15 cellular contexts compared by ENCODE assay signal in the genomic region with DNA sequence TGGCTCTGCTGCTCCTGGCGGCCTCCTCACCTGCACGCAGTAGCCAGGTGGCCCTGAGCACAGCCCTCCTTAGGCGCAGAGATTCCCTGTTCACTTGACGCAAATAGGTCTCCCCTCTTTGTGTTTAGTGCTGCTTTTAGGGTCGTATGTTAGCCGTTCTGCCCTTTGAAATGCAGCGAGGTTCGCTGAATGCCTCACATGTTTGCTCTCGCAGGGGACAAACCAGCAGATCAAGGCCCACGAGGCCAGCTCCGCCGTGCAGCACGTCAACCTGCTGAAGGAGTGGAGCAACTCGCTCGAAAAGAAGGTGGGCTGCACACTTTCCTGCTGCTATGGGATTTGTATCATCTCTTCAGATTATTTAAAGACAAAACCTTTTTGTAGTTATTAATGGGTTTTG. TPM values are rescaled to one million over a fixed set of nuclear protein-coding genes. Genes with fewer than 3 reads are reported as not detected.
A peak's percentile ranks its signal among the peaks of the same experiment; 100 is the strongest.
DNase-seq lines count a peak whose midpoint lies in the region; ATAC-seq, FAIRE-seq and TF ChIP-seq lines count a peak whose summit lies in the region.
"Had no signal": no experiment of that assay in that cellular context is flagged by ENCODE, and none has a peak within 500 bp of the region (broad histone marks: within the 10 kb centered on the region; RNA-seq: fewer than 3 reads in every experiment).

No MANE protein-coding gene starts in this region.

- peaks cover 6% of the 10 kb centered on the region for H4K20me1 ChIP-seq in osteoblast (ENCODE audit: insufficient read depth, low read length)

- H3K23ac ChIP-seq in mesenchymal stem cell (ENCODE audit: low read length in 2 of 2) = no peak overlapping the region

- no peak overlapping the region for H3K27ac ChIP-seq in heart left ventricle
- H3K27ac ChIP-seq in VCaP = peak overlapping the region; percentile 34
- H3K27ac ChIP-seq in osteoblast (ENCODE audit: low read depth, low read length) = no peak overlapping the region
- no peak overlapping the region for H3K27ac ChIP-seq in mesenchymal stem cell (ENCODE audit: low read length, poor library complexity, severe bottlenecking)
- H3K27ac ChIP-seq: BLaER1 treated with 17β-estradiol and CSF1 and Interleukin-3, amounts not matched to agents 10 nM and 100 nM had no signal

- ATAC-seq in Right ventricle myocardium inferior = no peak
- ATAC-seq in heart left ventricle = no peak
- ATAC-seq: CD8-positive, alpha-beta T cell had no signal

- H3K9ac ChIP-seq in mesenchymal stem cell (ENCODE audit: low read length) = no peak overlapping the region
- H3K9ac ChIP-seq: BLaER1 treated with 17β-estradiol and CSF1 and Interleukin-3, amounts not matched to agents 10 nM and 100 nM had no signal

- no peak overlapping the region for H2BK15ac ChIP-seq in mesenchymal stem cell (ENCODE audit: low read depth, poor library complexity, severe bottlenecking)

- H3K18ac ChIP-seq in mesenchymal stem cell (ENCODE audit: low read depth in 1 of 2, low read length in 2 of 2) = no peak overlapping the region

- intact Hi-C loops in Right ventricle myocardium inferior (cut with DNase I) (no loop called here), heart left ventricle (cut with DNase I) (no loop called here)

- H3K36me3 ChIP-seq in heart left ventricle = peaks cover 0 to 94% (median 30%) of the 10 kb centered on the region in 9 donors
- H3K36me3 ChIP-seq in osteoblast (ENCODE audit: insufficient read depth, low read length) = peaks cover 23% of the 10 kb centered on the region
- peaks cover 38 to 51% of the 10 kb centered on the region in 2 experiments for H3K36me3 ChIP-seq in mesenchymal stem cell (ENCODE audit: control insufficient read depth in 1 of 2, insufficient read depth in 2 of 2, low read depth in 1 of 2, low read length in 2 of 2)

- WGBS in heart left ventricle, 4 donors = 85 to 92% (median 90%) methylated on average over 15 of the region's 15 CpGs
- WGBS in mesenchymal stem cell = 82% methylated on average over 13 of the region's 15 CpGs

- no peak overlapping the region for H4K91ac ChIP-seq in mesenchymal stem cell (ENCODE audit: low read length)

- H3K79me1 ChIP-seq in mesenchymal stem cell (replicated peaks; ENCODE audit: low read length, poor library complexity, severe bottlenecking) = peaks cover 1% of the 10 kb centered on the region

- DNase-seq in Right ventricle myocardium inferior (ENCODE audit: missing footprints) = peak; percentile 52
- DNase-seq in heart left ventricle = no peak
- DNase-seq in islet precursor cell = peak; percentile 46
- DNase-seq in osteoblast (ENCODE audit: insufficient read length, low spot score, missing footprints) = peak; percentile 22
- no peak for DNase-seq in mesenchymal stem cell
- DNase-seq in frontal cortex (ENCODE audit: low spot score in 2 of 2) = no peak
- DNase-seq in activated naive CD4-positive, alpha-beta T cell treated with anti-CD3 and anti-CD28 coated beads, Interleukin-2, amount 50 U/mL, for 16 hours = no peak
- DNase-seq: Calu3; CD8-positive, alpha-beta T cell; DMS79 treated with DMSO at 0.1 percent for 48 hours; GF-D8 had no signal

- no peaks in the 10 kb centered on the region for H3K9me3 ChIP-seq in heart left ventricle
- no peaks in the 10 kb centered on the region for H3K9me3 ChIP-seq in osteoblast (ENCODE audit: low read depth, low read length)
- H3K9me3 ChIP-seq in mesenchymal stem cell (ENCODE audit: control insufficient read depth, low read length) = no peaks in the 10 kb centered on the region
- H3K9me3 ChIP-seq: BLaER1 treated with 17β-estradiol and CSF1 and Interleukin-3, amounts not matched to agents 10 nM and 100 nM; HAP-1 had no signal

- no peak for FAIRE-seq in frontal cortex (lab: Jason Lieb, UNC)

- H4K8ac ChIP-seq in mesenchymal stem cell (ENCODE audit: low read length) = no peak overlapping the region

- no peak overlapping the region for H3K4ac ChIP-seq in mesenchymal stem cell (ENCODE audit: low read depth in 1 of 2, low read length in 2 of 2)

- H2AFZ ChIP-seq in osteoblast (ENCODE audit: low read length) (no peak overlapping the region), mesenchymal stem cell (ENCODE audit: low read depth, low read length) (no peak overlapping the region)

- no peak overlapping the region for H3K14ac ChIP-seq in mesenchymal stem cell (ENCODE audit: low read length in 2 of 2)

- no peak for TF ChIP-seq POLR2A in heart left ventricle (IDR thresholded peaks at IDR 0.05)

- TF ChIP-seq CTCF in heart left ventricle (IDR thresholded peaks at IDR 0.05) (no peak), VCaP (conservative IDR thresholded peaks at IDR 0.05) (no peak), osteoblast (IDR thresholded peaks at IDR 0.05; ENCODE audit: extremely low read depth, low read depth, low read length) (no peak)

- no peak overlapping the region for H2BK120ac ChIP-seq in mesenchymal stem cell (ENCODE audit: low read depth, low read length)

- no peak overlapping the region for H2BK5ac ChIP-seq in mesenchymal stem cell (ENCODE audit: low read depth, low read length, poor library complexity, severe bottlenecking)

- no peaks in the 10 kb centered on the region for H3K27me3 ChIP-seq in heart left ventricle
- no peaks in the 10 kb centered on the region for H3K27me3 ChIP-seq in osteoblast (ENCODE audit: insufficient read depth, low read length)
- H3K27me3 ChIP-seq in mesenchymal stem cell (ENCODE audit: control insufficient read depth in 1 of 2, insufficient read depth in 1 of 2, low read length in 2 of 2) = no peaks in the 10 kb centered on the region
- H3K27me3 ChIP-seq: BLaER1 treated with 17β-estradiol and CSF1 and Interleukin-3, amounts not matched to agents 10 nM and 100 nM had no signal

- no peak overlapping the region for H2AK5ac ChIP-seq in mesenchymal stem cell (ENCODE audit: low read length, severe bottlenecking)

- H2BK12ac ChIP-seq in mesenchymal stem cell (ENCODE audit: low read length in 2 of 2) = no peak overlapping the region

- no peaks in the 10 kb centered on the region for H3K79me2 ChIP-seq in osteoblast (ENCODE audit: insufficient read depth, low read length)

- H3K4me2 ChIP-seq in osteoblast (ENCODE audit: insufficient read depth, low read length) (no peak overlapping the region), mesenchymal stem cell (ENCODE audit: low read length, poor library complexity, severe bottlenecking) (no peak overlapping the region)
- H3K4me2 ChIP-seq: BLaER1 treated with 17β-estradiol and CSF1 and Interleukin-3, amounts not matched to agents 10 nM and 100 nM had no signal

- no peak overlapping the region for H3K4me3 ChIP-seq in heart left ventricle
- no peak overlapping the region for H3K4me3 ChIP-seq in osteoblast (ENCODE audit: insufficient read depth, low read length)
- no peak overlapping the region for H3K4me3 ChIP-seq in mesenchymal stem cell (ENCODE audit: insufficient read depth in 1 of 2, low read depth in 1 of 2, low read length in 2 of 2)
- H3K4me3 ChIP-seq: BLaER1 treated with 17β-estradiol and CSF1 and Interleukin-3, amounts not matched to agents 10 nM and 100 nM; HAP-1 had no signal

- H3K4me1 ChIP-seq in heart left ventricle (peaks cover 0 to 5% (median 0%) of the 10 kb centered on the region in 12 donors), osteoblast (ENCODE audit: insufficient read depth, low read length) (peaks cover 17% of the 10 kb centered on the region), mesenchymal stem cell (ENCODE audit: control insufficient read depth, insufficient read depth, low read depth, low read length) (peaks cover 2% of the 10 kb centered on the region)
- H3K4me1 ChIP-seq: HAP-1 had no signal

RNA-seq across cellular contexts. Expression of a gene that starts 31.4 kb away (rescaled TPM):
- total RNA-seq in Right ventricle myocardium inferior (0.14 TPM), heart left ventricle (under 1 TPM in 1 of 9 donors, not detected in 8; 0.36 TPM), osteoblast (under 0.01 and 0.29 TPM in 2 replicates), frontal cortex (under 0.01 TPM)
- under 1 TPM; 0.11 to 0.21 TPM for polyA plus RNA-seq in heart left ventricle
- 0.14 TPM for polyA plus RNA-seq in mesenchymal stem cell (2013, experiment 1 of 2)
- polyA plus RNA-seq in mesenchymal stem cell (2013, experiment 2 of 2) = 0.12 TPM
- total RNA-seq: H4 had no signal

Comparison
In these comparisons a context has a peak if more than half of its experiments do, and no peak if none do; other contexts are left out.
1. DNase-seq: peak in Right ventricle myocardium inferior (single experiment), islet precursor cell (single experiment) and osteoblast (single experiment); none in heart left ventricle (0 of 5), mesenchymal stem cell (single experiment), frontal cortex (0 of 2) and activated naive CD4-positive, alpha-beta T cell treated with anti-CD3 and anti-CD28 coated beads, Interleukin-2, amount 50 U/mL, for 16 hours (single experiment).